In the genomic region with DNA sequence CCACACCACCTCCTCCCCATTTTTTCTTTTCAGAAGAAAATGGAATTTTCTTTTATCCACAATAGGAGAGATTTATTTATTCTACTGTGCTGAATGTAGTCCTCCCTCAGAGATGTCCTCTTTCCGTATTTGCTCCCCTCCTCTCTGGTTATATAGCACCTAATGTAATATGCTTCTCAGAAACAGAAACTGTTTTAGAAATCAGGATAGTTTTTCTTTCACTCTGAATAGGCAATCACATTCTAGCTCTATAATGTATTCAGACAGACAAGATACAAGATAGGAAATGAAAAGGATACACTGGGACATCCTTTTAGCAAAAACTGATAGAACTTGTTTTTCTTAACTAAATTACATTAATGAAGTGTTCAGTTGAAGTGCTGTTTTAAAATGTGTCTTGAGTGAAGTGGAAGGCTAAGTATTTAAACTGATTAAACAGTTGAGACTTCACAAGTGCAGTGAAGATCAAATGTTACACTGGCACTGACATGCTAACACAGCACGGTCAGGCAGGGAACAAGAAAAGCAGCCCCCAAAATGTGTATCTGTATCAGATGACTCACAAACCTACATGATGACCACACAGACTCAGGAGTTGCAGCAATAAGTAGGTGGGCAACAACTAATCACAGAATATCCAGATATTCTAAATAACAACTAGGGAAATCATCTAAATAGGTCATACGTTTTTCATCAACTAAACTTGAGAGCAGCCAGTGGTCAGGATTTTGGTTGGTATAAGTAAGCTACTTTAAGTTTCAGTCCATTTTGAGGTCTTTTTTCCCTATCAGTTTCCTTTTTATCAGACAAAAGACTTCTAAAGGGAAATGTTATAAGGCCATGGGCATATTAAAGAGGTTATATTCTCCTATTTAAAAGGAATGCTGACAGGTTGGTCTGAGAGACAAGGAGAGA, we compare ENCODE assay signal across 9 cellular contexts.
DNase-seq lines count a peak whose midpoint lies in the region; ATAC-seq lines count a peak whose summit lies in the region.
"Had no signal": no experiment of that assay in that cellular context is flagged by ENCODE, and none has a peak within 500 bp of the region (broad histone marks: within the 10 kb centered on the region; RNA-seq: fewer than 3 reads in every experiment).

No MANE protein-coding gene starts in this region.

- no peaks in the 10 kb centered on the region for H3K36me3 ChIP-seq in HAP-1 (replicated peaks)

- no peak overlapping the region for H3K4me3 ChIP-seq in HAP-1

- peaks cover 3% of the 10 kb centered on the region for H3K9me3 Mint-ChIP-seq in activated naive CD8-positive, alpha-beta T cell treated with anti-CD3 and anti-CD28 coated beads, Interleukin-2, amount 10 ng/mL, durations not matched to agents 7 days and 5 days

- peaks cover 69% of the 10 kb centered on the region for H3K36me3 Mint-ChIP-seq in activated naive CD8-positive, alpha-beta T cell treated with anti-CD3 and anti-CD28 coated beads, Interleukin-2, amount 10 ng/mL, durations not matched to agents 7 days and 5 days

- peaks cover 13% of the 10 kb centered on the region for H3K4me1 ChIP-seq in HAP-1

- peak overlapping the region; percentile 90 for H3K27ac Mint-ChIP-seq in activated naive CD8-positive, alpha-beta T cell treated with anti-CD3 and anti-CD28 coated beads, Interleukin-2, amount 10 ng/mL, durations not matched to agents 7 days and 5 days

- DNase-seq in activated naive CD8-positive, alpha-beta T cell treated with anti-CD3 and anti-CD28 coated beads, Interleukin-2, amount 10 ng/mL, durations not matched to agents 7 days and 5 days = no peak
- DNase-seq in NCI-H1436 (lab: John Stamatoyannopoulos, UW) = no peak
- DNase-seq in HAP-1 (ENCODE audit: low spot score in 2 of 2) = no peak
- DNase-seq: head of caudate nucleus, NCI-H226 had no signal

- H3K9me3 ChIP-seq in HAP-1 = no peaks in the 10 kb centered on the region

- no peaks in the 10 kb centered on the region for H3K27me3 ChIP-seq in HAP-1 (ENCODE audit: low read depth)

- peaks cover 64% of the 10 kb centered on the region for H3K4me1 Mint-ChIP-seq in activated naive CD8-positive, alpha-beta T cell treated with anti-CD3 and anti-CD28 coated beads, Interleukin-2, amount 10 ng/mL, durations not matched to agents 7 days and 5 days

- H3K4me3 Mint-ChIP-seq in activated naive CD8-positive, alpha-beta T cell treated with anti-CD3 and anti-CD28 coated beads, Interleukin-2, amount 10 ng/mL, durations not matched to agents 7 days and 5 days = peak overlapping the region; percentile 54

- no peaks in the 10 kb centered on the region for H3K27me3 Mint-ChIP-seq in activated naive CD8-positive, alpha-beta T cell treated with anti-CD3 and anti-CD28 coated beads, Interleukin-2, amount 10 ng/mL, durations not matched to agents 7 days and 5 days

- in situ Hi-C loops in HAP-1 (cut with MboI; ENCODE audit: low sequenced_read_pairs) = no loop called here

- POLR2A ChIA-PET in activated naive CD8-positive, alpha-beta T cell treated with anti-CD3 and anti-CD28 coated beads, Interleukin-2, amount 10 ng/mL, durations not matched to agents 7 days and 5 days (lab: Charles Lee) = interaction anchor here (1.5 to 2.5 kb wide), 3 partner anchors 40 to 261 kb away, joined by 4 to 15 read pairs (median 10); partner anchors contain the start of gene MLLT3

- ATAC-seq in GM18520 (IDR thresholded peaks at IDR 0.05; ENCODE audit: unreplicated experiment) = peak; percentile 79
- peak; percentile 72 for ATAC-seq in GM19467 (IDR thresholded peaks at IDR 0.05; ENCODE audit: unreplicated experiment)
- ATAC-seq in HG03139 (IDR thresholded peaks at IDR 0.05; ENCODE audit: unreplicated experiment) = peak; percentile 49
- ATAC-seq in activated naive CD8-positive, alpha-beta T cell treated with anti-CD3 and anti-CD28 coated beads, Interleukin-2, amount 10 ng/mL, durations not matched to agents 7 days and 5 days (ENCODE audit: low read depth) = peak; percentile 89
- ATAC-seq in HG02970 (IDR thresholded peaks at IDR 0.05; ENCODE audit: low FRiP score, unreplicated experiment) = no peak
